In the genomic region with DNA sequence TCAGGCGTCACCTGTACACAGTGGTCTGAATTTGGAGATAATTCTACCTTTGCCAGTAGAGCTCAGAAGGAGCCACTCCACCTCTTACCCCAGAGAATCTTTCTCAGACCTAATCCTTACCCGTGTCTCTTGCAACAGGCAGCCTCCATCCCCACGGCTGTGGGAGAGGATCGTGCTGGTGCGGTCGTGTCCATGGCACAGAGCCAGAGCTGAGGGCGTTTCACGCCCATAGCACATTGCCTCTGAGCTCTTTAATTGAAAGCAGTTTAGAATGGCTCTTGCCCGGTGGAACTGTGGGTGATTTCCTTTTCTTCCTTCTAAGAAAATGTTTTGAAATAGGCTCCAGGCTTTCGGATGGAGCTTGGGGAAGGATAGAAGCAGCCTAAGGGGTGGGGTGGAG, we compare ENCODE assay signal across 16 cellular contexts. TPM values are rescaled to one million over a fixed set of nuclear protein-coding genes. Genes with fewer than 3 reads are reported as not detected.
DNase-seq lines count a peak whose midpoint lies in the region; ATAC-seq and TF ChIP-seq lines count a peak whose summit lies in the region.
"Had no signal": no experiment of that assay in that cellular context is flagged by ENCODE, and none has a peak within 500 bp of the region (broad histone marks: within the 10 kb centered on the region; RNA-seq: fewer than 3 reads in every experiment).

No MANE protein-coding gene starts in this region.

- POLR2A ChIA-PET in HCT116 (lab: Charles Lee): no interaction called here
- POLR2A ChIA-PET in CD4-positive, alpha-beta memory T cell (lab: Charles Lee; ENCODE audit: partially characterized antibody): no interaction called here

- CTCF ChIA-PET in HCT116 (lab: Charles Lee): interaction anchor here (1.2 kb wide), 1 partner anchor 14 kb away, joined by 3 read pairs; no protein-coding TSS in a partner anchor
- CTCF ChIA-PET in CD4-positive, alpha-beta memory T cell (lab: Charles Lee; ENCODE audit: partially characterized antibody): interaction anchor here (0.9 to 5.3 kb wide), 4 partner anchors 11 to 318 kb away, joined by 3 to 41 read pairs (median 6); no protein-coding TSS in a partner anchor

- no peak for ATAC-seq in HCT116
- ATAC-seq: stimulated activated naive CD8-positive, alpha-beta T cell treated with anti-CD3 and anti-CD28 coated beads, Interleukin-15, Interleukin-2, amounts not matched to agents 100 U/mL and 50 U/mL, for 24 hours had no signal

- BruUV-seq in HCT116 (replicated peaks; lab: Mats Ljungman, UMichigan): no TSS peak

- H3K9me2 ChIP-seq in HCT116 (ENCODE audit: insufficient read depth): no peaks in the 10 kb centered on the region

- no peaks in the 10 kb centered on the region for H3K36me3 Mint-ChIP-seq in brain
- H3K36me3 Mint-ChIP-seq in activated T-cell treated with anti-CD3 and anti-CD28 coated beads, Interleukin-2, amount 50 U/mL, for 24 hours (ENCODE audit: low read depth): no peaks in the 10 kb centered on the region
- H3K36me3 Mint-ChIP-seq in CD4-positive, alpha-beta memory T cell: no peaks in the 10 kb centered on the region

- H3K9me3 Mint-ChIP-seq in brain: no peaks in the 10 kb centered on the region
- no peaks in the 10 kb centered on the region for H3K9me3 Mint-ChIP-seq in activated T-cell treated with anti-CD3 and anti-CD28 coated beads, Interleukin-2, amount 50 U/mL, for 24 hours
- H3K9me3 Mint-ChIP-seq in CD4-positive, alpha-beta memory T cell: no peaks in the 10 kb centered on the region

- RAD21 ChIA-PET in HCT116 (lab: Charles Lee; ENCODE audit: low non-redundant PET in 1 of 2, low total read pairs in 2 of 2, uncharacterized antibody in 2 of 2, unreplicated experiment in 2 of 2): no interaction called here

- H3K4me1 Mint-ChIP-seq in brain: peaks cover 52% of the 10 kb centered on the region
- H3K4me1 Mint-ChIP-seq in activated T-cell treated with anti-CD3 and anti-CD28 coated beads, Interleukin-2, amount 50 U/mL, for 24 hours (ENCODE audit: low read depth): peaks cover 15% of the 10 kb centered on the region
- H3K4me1 Mint-ChIP-seq in CD4-positive, alpha-beta memory T cell: peaks cover 8 to 15% (median 13%) of the 10 kb centered on the region in 4 donors

- no peak overlapping the region for H3K4me2 ChIP-seq in HCT116 (ENCODE audit: low read length)

- TF ChIP-seq POLR2A in HCT116 (IDR thresholded peaks at IDR 0.05; ENCODE audit: borderline replicate concordance, extremely low read depth, insufficient read depth, insufficient read length) (no peak), Peyer's patch (IDR thresholded peaks at IDR 0.05) (no peak)

- H3K36me3 ChIP-seq in HCT116 (ENCODE audit: control insufficient read depth in 1 of 2, insufficient read depth in 2 of 2, low read length in 2 of 2) (peaks cover 0 to 3% of the 10 kb centered on the region in 2 experiments; a peak in 1 of 4 replicates), Peyer's patch (peaks cover 0 to 5% (median 0%) of the 10 kb centered on the region in 3 donors)
- no peaks in the 10 kb centered on the region for H3K36me3 ChIP-seq in CD4-positive, alpha-beta memory T cell (ENCODE audit: insufficient read depth, low read length)

- H3K9me3 ChIP-seq in HCT116 (ENCODE audit: control insufficient read depth in 1 of 2, insufficient read depth in 1 of 2, low read depth in 1 of 2, low read length in 2 of 2): no peaks in the 10 kb centered on the region
- no peaks in the 10 kb centered on the region for H3K9me3 ChIP-seq in Peyer's patch
- no peaks in the 10 kb centered on the region for H3K9me3 ChIP-seq in CD4-positive, alpha-beta memory T cell (ENCODE audit: control insufficient read depth in 1 of 2, low read length in 2 of 2)

- H3K4me3 Mint-ChIP-seq in brain: no peak overlapping the region
- H3K4me3 Mint-ChIP-seq in activated T-cell treated with anti-CD3 and anti-CD28 coated beads, Interleukin-2, amount 50 U/mL, for 24 hours: no peak overlapping the region
- H3K4me3 Mint-ChIP-seq in CD4-positive, alpha-beta memory T cell: no peak overlapping the region

- H3K27ac Mint-ChIP-seq in brain: peak overlapping the region in 4 of 5 experiments; percentile 65 to 92 (median 74)
- H3K27ac Mint-ChIP-seq in activated T-cell treated with anti-CD3 and anti-CD28 coated beads, Interleukin-2, amount 50 U/mL, for 24 hours: no peak overlapping the region
- H3K27ac Mint-ChIP-seq in CD4-positive, alpha-beta memory T cell: no peak overlapping the region

- DNase-seq in AG09319 (ENCODE audit: extremely low read depth, low read depth) (peak; percentile 47), HCT116 (ENCODE audit: low read depth, low spot score) (no peak), iris pigment epithelial cell (ENCODE audit: low read depth) (peak; percentile 38), Peyer's patch (no peak)
- no peak for DNase-seq in stimulated activated naive CD4-positive, alpha-beta T cell (lab: John Stamatoyannopoulos, UW)
- no peak for DNase-seq in activated T-cell treated with anti-CD3 and anti-CD28 coated beads, Interleukin-2, amount 50 U/mL, for 24 hours
- no peak for DNase-seq in CD4-positive, alpha-beta memory T cell
- DNase-seq: activated CD8-positive, alpha-beta memory T cell treated with anti-CD3 and anti-CD28 coated beads, Interleukin-2, amount 50 U/mL, for 4 hours; effector CD4-positive, alpha-beta T cell; Karpas-422; NCI-H226; SIG-M5; stimulated activated CD4-positive, alpha-beta T cell treated with anti-CD3 and anti-CD28 coated beads, Interleukin-4, amount 100 ng/mL, for 4 hours; stimulated activated naive CD8-positive, alpha-beta T cell treated with anti-CD3 and anti-CD28 coated beads, Interleukin-15, Interleukin-2, amounts not matched to agents 100 U/mL and 50 U/mL, for 24 hours had no signal

- TF ChIP-seq RAD21 in HCT116 (IDR thresholded peaks at IDR 0.05; ENCODE audit: low read depth): no peak

- peak overlapping the region; percentile 19; the same call in 1 of the 2 replicates for H3K9ac ChIP-seq in HCT116 (ENCODE audit: low read length)

- no peaks in the 10 kb centered on the region for H4K20me1 ChIP-seq in HCT116 (ENCODE audit: insufficient read depth)

- H3K4me3 ChIP-seq in HCT116 (replicated peaks in 1 of 2; ENCODE audit: low read depth in 1 of 2, low read length in 2 of 2) (no peak overlapping the region), Peyer's patch (no peak overlapping the region)
- H3K4me3 ChIP-seq in CD4-positive, alpha-beta memory T cell (ENCODE audit: low read length in 2 of 2): no peak overlapping the region

- no peaks in the 10 kb centered on the region for H3K27me3 ChIP-seq in HCT116 (ENCODE audit: insufficient read depth, low read length)
- no peaks in the 10 kb centered on the region for H3K27me3 ChIP-seq in Peyer's patch
- H3K27me3 ChIP-seq in CD4-positive, alpha-beta memory T cell (ENCODE audit: insufficient read depth, low read length): no peaks in the 10 kb centered on the region

- H3K27ac ChIP-seq in HCT116 (ENCODE audit: low read depth, low read length) (no peak overlapping the region; the same call in 1 of the 2 replicates), Peyer's patch (no peak overlapping the region)
- H3K27ac ChIP-seq in CD4-positive, alpha-beta memory T cell (ENCODE audit: low read depth, low read length): no peak overlapping the region
- H3K27ac ChIP-seq: C4-2B had no signal

- peaks cover 11% of the 10 kb centered on the region; the same call in 1 of the 2 replicates for H3K79me2 ChIP-seq in HCT116 (ENCODE audit: insufficient read depth, low read length)

- intact Hi-C loops in HCT116 (cut with micrococcal nuclease): no loop called here
- intact Hi-C loops in CD4-positive, alpha-beta memory T cell (cut with micrococcal nuclease): no loop called here

- H3K4me1 ChIP-seq in HCT116 (ENCODE audit: control insufficient read depth in 1 of 2, insufficient read depth in 2 of 2, low read length in 2 of 2) (peaks cover 19 to 80% of the 10 kb centered on the region in 2 experiments), Peyer's patch (peaks cover 0 to 29% (median 0%) of the 10 kb centered on the region in 4 donors)
- peaks cover 9% of the 10 kb centered on the region for H3K4me1 ChIP-seq in CD4-positive, alpha-beta memory T cell (ENCODE audit: insufficient read depth, low read length)

- H2AFZ ChIP-seq in HCT116 (ENCODE audit: low read depth, low read length, poor library complexity, severe bottlenecking): no peak overlapping the region

- TF ChIP-seq CTCF in AG09319 (IDR thresholded peaks at IDR 0.05; ENCODE audit: low read depth, low read length) (no peak), HCT116 (IDR thresholded peaks at IDR 0.05 in 2 of 3, conservative IDR thresholded peaks at IDR 0.05 in 1 of 3; ENCODE audit: borderline replicate concordance in 1 of 3, insufficient read depth in 1 of 3, low read depth in 2 of 3, low read length in 2 of 3) (no peak), brain (conservative IDR thresholded peaks at IDR 0.05) (no peak), Peyer's patch (IDR thresholded peaks at IDR 0.05) (no peak)

- no peaks in the 10 kb centered on the region for H3K27me3 Mint-ChIP-seq in brain
- H3K27me3 Mint-ChIP-seq in activated T-cell treated with anti-CD3 and anti-CD28 coated beads, Interleukin-2, amount 50 U/mL, for 24 hours: no peaks in the 10 kb centered on the region
- no peaks in the 10 kb centered on the region for H3K27me3 Mint-ChIP-seq in CD4-positive, alpha-beta memory T cell

TF ChIP-seq in HCT116, 20 proteins besides CTCF, POLR2A, EP300 and RAD21 (continues in another document):
- TF ChIP-seq TCF7L2 (IDR thresholded peaks at IDR 0.05; ENCODE audit: borderline replicate concordance, extremely low read depth, insufficient read depth, insufficient read length) (no peak), SRF (IDR thresholded peaks at IDR 0.05; ENCODE audit: low read depth) (no peak), SIN3A (IDR thresholded peaks at IDR 0.05; ENCODE audit: low read depth) (no peak), FOSL1 (IDR thresholded peaks at IDR 0.05; ENCODE audit: low read depth) (no peak), ZFX (IDR thresholded peaks at IDR 0.05) (no peak), EGR1 (IDR thresholded peaks at IDR 0.05; ENCODE audit: low read depth) (no peak), ELF1 (IDR thresholded peaks at IDR 0.05; ENCODE audit: borderline replicate concordance, low read depth) (no peak), CEBPB (IDR thresholded peaks at IDR 0.05; ENCODE audit: low read depth) (no peak)
- TF ChIP-seq, protein P1, sequence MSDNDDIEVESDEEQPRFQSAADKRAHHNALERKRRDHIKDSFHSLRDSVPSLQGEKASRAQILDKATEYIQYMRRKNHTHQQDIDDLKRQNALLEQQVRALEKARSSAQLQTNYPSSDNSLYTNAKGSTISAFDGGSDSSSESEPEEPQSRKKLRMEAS (IDR thresholded peaks at IDR 0.05): no peak

RNA-seq across cellular contexts. Expression of a gene that starts 41.5 kb away (rescaled TPM):
- total RNA-seq in HCT116 (2021; ENCODE audit: unreplicated experiment) (6.4 TPM), Peyer's patch (10 to 100 TPM in 1 of 4 donors, 1 to 10 TPM in 3; 4.6 to 12.4 (median 6.3) TPM)
- 10.7 and 11.9 TPM in 2 replicates for polyA plus RNA-seq in HCT116 (2012)
- 4.3 TPM for polyA plus RNA-seq in brain (ENCODE audit: insufficient read depth, low read depth, low replicate concordance)
- 10 to 100 TPM; 18.0 to 19.5 TPM for total RNA-seq in CD4-positive, alpha-beta memory T cell
- polyA plus RNA-seq in CD4-positive, alpha-beta memory T cell: 10 to 100 TPM; 65.0 to 67.5 TPM

Comparison
In these comparisons a context has a peak if more than half of its experiments do, and no peak if none do; other contexts are left out.
1. DNase-seq: peak in AG09319 (single experiment) and iris pigment epithelial cell (single experiment); none in HCT116 (single experiment), stimulated activated naive CD4-positive, alpha-beta T cell (0 of 6), activated T-cell treated with anti-CD3 and anti-CD28 coated beads, Interleukin-2, amount 50 U/mL, for 24 hours (single experiment), Peyer's patch (0 of 3) and CD4-positive, alpha-beta memory T cell (0 of 5).
2. H3K27ac Mint-ChIP-seq: peak in brain (4 of 5); none in activated T-cell treated with anti-CD3 and anti-CD28 coated beads, Interleukin-2, amount 50 U/mL, for 24 hours (single experiment) and CD4-positive, alpha-beta memory T cell (0 of 7).